ENCODE assay signal across 19 cellular contexts in the genomic region with DNA sequence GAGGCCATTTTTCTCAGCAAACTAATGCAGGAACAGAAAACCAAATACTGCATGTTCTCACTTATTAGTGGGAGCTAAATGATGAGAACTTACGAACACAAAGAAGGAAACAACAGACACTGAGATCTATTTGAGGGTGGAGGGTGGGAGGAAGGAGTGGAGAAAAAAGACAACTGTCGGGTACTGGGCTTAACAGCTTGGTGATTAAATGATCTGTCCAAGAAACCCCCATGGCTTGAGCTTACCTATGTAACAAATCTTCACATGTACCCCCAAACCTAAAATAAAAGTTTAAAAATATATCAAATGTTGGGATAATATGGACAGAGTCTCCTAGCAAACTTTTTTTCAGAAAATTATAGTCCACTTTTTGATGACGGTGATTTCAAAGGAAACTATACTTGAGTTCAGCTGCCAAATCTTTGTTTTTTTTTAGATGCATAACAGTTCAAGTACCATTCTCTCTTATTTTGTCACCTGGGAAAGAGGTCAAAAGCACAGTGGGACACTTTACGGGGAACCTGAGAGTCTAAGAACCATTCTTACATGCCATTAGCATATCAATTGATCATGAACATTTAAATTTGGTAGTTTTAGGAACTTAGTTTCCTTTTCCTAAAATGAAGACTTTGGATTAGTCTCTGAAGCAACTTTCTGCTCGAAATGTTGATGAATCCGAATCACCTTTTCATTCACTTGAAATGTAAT.
A peak's percentile ranks its signal among the peaks of the same experiment; 100 is the strongest.
DNase-seq lines count a peak whose midpoint lies in the region; ATAC-seq, FAIRE-seq and TF ChIP-seq lines count a peak whose summit lies in the region.
"Had no signal": no experiment of that assay in that cellular context is flagged by ENCODE, and none has a peak within 500 bp of the region (broad histone marks: within the 10 kb centered on the region; RNA-seq: fewer than 3 reads in every experiment).

No MANE protein-coding gene starts in this region.

- no peak overlapping the region for H2BK12ac ChIP-seq in H1 (ENCODE audit: low read depth, low read length)

- no peak overlapping the region for H2BK120ac ChIP-seq in H1 (replicated peaks; ENCODE audit: low read depth, low read length)

- H3K36me3 ChIP-seq in HUES6 (ENCODE audit: control insufficient read depth, insufficient read depth, low read length) (no peaks in the 10 kb centered on the region), H1 (ENCODE audit: control insufficient read depth in 2 of 4, insufficient read depth in 4 of 4, low read length in 3 of 4) (no peaks in the 10 kb centered on the region)
- H3K36me3 ChIP-seq: HAP-1 had no signal

- H3K27ac ChIP-seq in HUES6 (ENCODE audit: low read depth, low read length) = no peak overlapping the region
- H3K27ac ChIP-seq in H1 (ENCODE audit: low read depth, low read length) = no peak overlapping the region
- H3K27ac ChIP-seq: C4-2B had no signal

- no peak overlapping the region for H3K14ac ChIP-seq in H1 (ENCODE audit: insufficient read length)

- peak; percentile 81 for FAIRE-seq in H1 (lab: Jason Lieb, UNC)
- FAIRE-seq: D721Med, K562 had no signal

- H3K56ac ChIP-seq in H1 (replicated peaks; ENCODE audit: insufficient read length, low read depth, low read length) = no peak overlapping the region

- H4K5ac ChIP-seq in H1 (ENCODE audit: insufficient read length, low read depth, low read length) = no peak overlapping the region

- TF ChIP-seq CTCF in H1 (IDR thresholded peaks at IDR 0.05; ENCODE audit: control extremely low read depth in 1 of 3, insufficient read depth in 1 of 3, low read depth in 1 of 3, low read length in 3 of 3) = no peak
- no peak for TF ChIP-seq CTCF in activated CD8-positive, alpha-beta T cell treated with anti-CD3 and anti-CD28 coated beads for 36 hours (IDR thresholded peaks at IDR 0.05)

- H3K27me3 ChIP-seq in HUES6 (ENCODE audit: control insufficient read depth, insufficient read depth, low read length) (no peaks in the 10 kb centered on the region), H1 (replicated peaks in 1 of 4; ENCODE audit: control insufficient read depth in 3 of 4, extremely low read depth in 1 of 4, insufficient read depth in 3 of 4, low read length in 3 of 4) (no peaks in the 10 kb centered on the region)

- H4K20me1 ChIP-seq in H1 (replicated peaks in 1 of 2; ENCODE audit: control insufficient read depth in 1 of 2, insufficient read depth in 2 of 2, low read length in 2 of 2) = no peaks in the 10 kb centered on the region

- H3K4me1 Mint-ChIP-seq in activated CD8-positive, alpha-beta T cell treated with anti-CD3 and anti-CD28 coated beads for 36 hours (ENCODE audit: low read depth) = no peaks in the 10 kb centered on the region
- H3K4me1 Mint-ChIP-seq in stimulated activated naive B cell treated with anti-CD40 and anti-IgM and Interleukin-4, amounts not matched to agents 10 μg/mL and 1 μg/mL and 100 μg/mL, for 72 hours = no peaks in the 10 kb centered on the region
- H3K4me1 Mint-ChIP-seq: T-cell had no signal

- H3K9me3 Mint-ChIP-seq in activated CD8-positive, alpha-beta T cell treated with anti-CD3 and anti-CD28 coated beads for 36 hours = peaks cover 1% of the 10 kb centered on the region
- peaks cover 0 to 4% of the 10 kb centered on the region in 2 donors for H3K9me3 Mint-ChIP-seq in stimulated activated naive B cell treated with anti-CD40 and anti-IgM and Interleukin-4, amounts not matched to agents 10 μg/mL and 1 μg/mL and 100 μg/mL, for 72 hours

- no peak overlapping the region for H4K91ac ChIP-seq in H1 (replicated peaks; ENCODE audit: insufficient read length, low read length)

- DNase-seq in ELF-1 (ENCODE audit: low read depth, low spot score) (peak; percentile 1), H1 (ENCODE audit: low read depth in 1 of 2, low spot score in 2 of 2) (no peak), iPS-NIHi11 (ENCODE audit: low spot score) (peak; percentile 16), AML-193 (lab: John Stamatoyannopoulos, UW) (no peak)
- DNase-seq in activated CD8-positive, alpha-beta T cell treated with anti-CD3 and anti-CD28 coated beads for 36 hours = no peak
- DNase-seq in stimulated activated naive B cell treated with anti-CD40 and anti-IgM and Interleukin-4, amounts not matched to agents 10 μg/mL and 1 μg/mL and 100 μg/mL, for 72 hours = no peak
- DNase-seq: ACHN, NCI-H1105, NCI-H1694, NCI-H2171 treated with DMSO at 0.1 percent for 48 hours, RPMI8226, SHP77 treated with DMSO at 0.1 percent for 48 hours, SK-N-SH, T-cell had no signal

- H2AFZ ChIP-seq in H1 (ENCODE audit: low read length) = no peak overlapping the region

- POLR2A ChIA-PET in H1 (lab: Charles Lee; ENCODE audit: partially characterized antibody) = interaction anchor here (1.2 kb wide), 1 partner anchor 149 kb away, joined by 4 read pairs; no protein-coding TSS in a partner anchor
- POLR2A ChIA-PET in activated CD8-positive, alpha-beta T cell treated with anti-CD3 and anti-CD28 coated beads for 36 hours (lab: Charles Lee) = no interaction called here

- H3K4me2 ChIP-seq in H1 (ENCODE audit: insufficient read depth in 1 of 2, low read depth in 2 of 2, low read length in 2 of 2) = peak overlapping the region; percentile 19 to 49; a peak in 3 of 4 replicates
- H3K4me2 ChIP-seq: SK-N-SH had no signal

- no peaks in the 10 kb centered on the region for H3K27me3 Mint-ChIP-seq in activated CD8-positive, alpha-beta T cell treated with anti-CD3 and anti-CD28 coated beads for 36 hours
- H3K27me3 Mint-ChIP-seq in stimulated activated naive B cell treated with anti-CD40 and anti-IgM and Interleukin-4, amounts not matched to agents 10 μg/mL and 1 μg/mL and 100 μg/mL, for 72 hours = no peaks in the 10 kb centered on the region
- H3K27me3 Mint-ChIP-seq: T-cell had no signal

- H3K27ac Mint-ChIP-seq in activated CD8-positive, alpha-beta T cell treated with anti-CD3 and anti-CD28 coated beads for 36 hours = no peak overlapping the region
- H3K27ac Mint-ChIP-seq in stimulated activated naive B cell treated with anti-CD40 and anti-IgM and Interleukin-4, amounts not matched to agents 10 μg/mL and 1 μg/mL and 100 μg/mL, for 72 hours = no peak overlapping the region
- H3K27ac Mint-ChIP-seq: T-cell had no signal

- no peak for TF ChIP-seq EP300 in H1 (IDR thresholded peaks at IDR 0.05; ENCODE audit: borderline replicate concordance in 1 of 2, low read depth in 2 of 2, low read length in 2 of 2)

- H3K9ac ChIP-seq in HUES6 (ENCODE audit: low read length) (no peak overlapping the region), H1 (replicated peaks in 1 of 4; ENCODE audit: extremely low read depth in 1 of 4, low read depth in 3 of 4, low read length in 3 of 4) (no peak overlapping the region)
- H3K9ac ChIP-seq: SK-N-SH had no signal

- no peak overlapping the region for H3K4me3 Mint-ChIP-seq in activated CD8-positive, alpha-beta T cell treated with anti-CD3 and anti-CD28 coated beads for 36 hours
- H3K4me3 Mint-ChIP-seq in stimulated activated naive B cell treated with anti-CD40 and anti-IgM and Interleukin-4, amounts not matched to agents 10 μg/mL and 1 μg/mL and 100 μg/mL, for 72 hours = no peak overlapping the region
- H3K4me3 Mint-ChIP-seq: T-cell had no signal

- H3K9me3 ChIP-seq in HUES6 (ENCODE audit: control insufficient read depth, insufficient read depth, low read depth, low read length) (no peaks in the 10 kb centered on the region), H1 (ENCODE audit: insufficient read depth in 2 of 2, low read depth in 1 of 2, low read length in 1 of 2) (no peaks in the 10 kb centered on the region)
- H3K9me3 ChIP-seq: HAP-1, SK-N-SH had no signal

- H3K23me2 ChIP-seq in H1 (ENCODE audit: low read depth, low read length) = no peaks in the 10 kb centered on the region; the same call in 1 of the 2 replicates

- no peak overlapping the region for H2AK5ac ChIP-seq in H1 (ENCODE audit: low read depth, low read length)

- intact Hi-C loops in activated CD8-positive, alpha-beta T cell treated with anti-CD3 and anti-CD28 coated beads for 36 hours (cut with micrococcal nuclease) = no loop called here

- no peak for TF ChIP-seq POLR2A in H1 (IDR thresholded peaks at IDR 0.05; ENCODE audit: control extremely low read depth in 1 of 2, low read depth in 2 of 2, low read length in 2 of 2)

- no peak overlapping the region for H4K8ac ChIP-seq in H1 (ENCODE audit: extremely low read depth, insufficient read depth, low read length)

- H3K4ac ChIP-seq in H1 (replicated peaks; ENCODE audit: insufficient read length, low read depth, low read length) = no peak overlapping the region

- TF ChIP-seq RAD21 in H1 (IDR thresholded peaks at IDR 0.05 in 1 of 2, conservative IDR thresholded peaks at IDR 0.05 in 1 of 2; ENCODE audit: low read depth in 2 of 2, low read length in 2 of 2) = no peak

- no peak overlapping the region for H3K18ac ChIP-seq in H1 (ENCODE audit: extremely low read depth, low read length)

- H3K23ac ChIP-seq in H1 (ENCODE audit: insufficient read length) = no peak overlapping the region

- H3K4me1 ChIP-seq in HUES6 (ENCODE audit: control insufficient read depth, insufficient read depth, low read length) = peaks cover 26% of the 10 kb centered on the region
- H3K4me1 ChIP-seq in H1 (replicated peaks in 1 of 4; ENCODE audit: control insufficient read depth in 3 of 4, insufficient read depth in 4 of 4, low read length in 3 of 4) = peaks cover 0 to 14% (median 3%) of the 10 kb centered on the region in 4 experiments; a peak in 4 of 7 replicates

- H3K79me1 ChIP-seq in H1 (ENCODE audit: low read depth, low read length) = no peaks in the 10 kb centered on the region

- H3K4me3 ChIP-seq in HUES6 (ENCODE audit: low read depth, low read length) = peak overlapping the region; percentile 4; the same call in 1 of the 2 replicates
- H3K4me3 ChIP-seq in H1 (ENCODE audit: extremely low read depth in 1 of 4, insufficient read depth in 2 of 4, low read depth in 3 of 4, low read length in 4 of 4) = peak overlapping the region in 1 of 4 experiments; percentile 45; a peak in 2 of 8 replicates
- H3K4me3 ChIP-seq: HAP-1, K562 had no signal

- CTCF ChIA-PET in H1 (lab: Charles Lee; ENCODE audit: partially characterized antibody) = interaction anchor here (0.6 to 1.4 kb wide), 4 partner anchors 53 to 295 kb away, joined by 3 read pairs; no protein-coding TSS in a partner anchor
- CTCF ChIA-PET in activated CD8-positive, alpha-beta T cell treated with anti-CD3 and anti-CD28 coated beads for 36 hours (lab: Charles Lee) = no interaction called here

- H2BK20ac ChIP-seq in H1 (ENCODE audit: low read length) = no peak overlapping the region

- no peaks in the 10 kb centered on the region for H3K36me3 Mint-ChIP-seq in activated CD8-positive, alpha-beta T cell treated with anti-CD3 and anti-CD28 coated beads for 36 hours (ENCODE audit: low read depth)
- H3K36me3 Mint-ChIP-seq in stimulated activated naive B cell treated with anti-CD40 and anti-IgM and Interleukin-4, amounts not matched to agents 10 μg/mL and 1 μg/mL and 100 μg/mL, for 72 hours = no peaks in the 10 kb centered on the region
- H3K36me3 Mint-ChIP-seq: T-cell had no signal

- WGBS in H1 (ENCODE audit: extremely low coverage in 1 of 2, insufficient coverage in 1 of 2, insufficient read length in 1 of 2, insufficient replicate concordance in 2 of 2, low coverage in 1 of 2, low lambda C conversion rate in 2 of 2, missing lambda C conversion rate in 1 of 2), 2 experiments = 22% methylated on average over 6 of the region's 6 CpGs; no CpG with 5 or more reads in 1 of the 2 experiments

- H3K79me2 ChIP-seq in H1 (ENCODE audit: control insufficient read depth in 1 of 2, insufficient read depth in 2 of 2, low read length in 2 of 2) = no peaks in the 10 kb centered on the region

- H2BK5ac ChIP-seq in H1 (ENCODE audit: low read depth, low read length) = no peak overlapping the region; the same call in 1 of the 2 replicates

- ATAC-seq in activated CD8-positive, alpha-beta T cell treated with anti-CD3 and anti-CD28 coated beads for 36 hours = no peak
- ATAC-seq in stimulated activated naive B cell treated with anti-CD40 and anti-IgM and Interleukin-4, amounts not matched to agents 10 μg/mL and 1 μg/mL and 100 μg/mL, for 72 hours (replicated peaks) = no peak
- ATAC-seq: K562, T-cell had no signal

- H2BK15ac ChIP-seq in H1 (ENCODE audit: low read length) = no peak overlapping the region

Comparison
In these comparisons a context has a peak if more than half of its experiments do, and no peak if none do; other contexts are left out.
1. DNase-seq: peak in ELF-1 (single experiment) and iPS-NIHi11 (single experiment); none in H1 (0 of 2), AML-193 (0 of 2), activated CD8-positive, alpha-beta T cell treated with anti-CD3 and anti-CD28 coated beads for 36 hours (single experiment) and stimulated activated naive B cell treated with anti-CD40 and anti-IgM and Interleukin-4, amounts not matched to agents 10 μg/mL and 1 μg/mL and 100 μg/mL, for 72 hours (single experiment).